Comparison of ENCODE assay signal across 21 cellular contexts in the genomic region with DNA sequence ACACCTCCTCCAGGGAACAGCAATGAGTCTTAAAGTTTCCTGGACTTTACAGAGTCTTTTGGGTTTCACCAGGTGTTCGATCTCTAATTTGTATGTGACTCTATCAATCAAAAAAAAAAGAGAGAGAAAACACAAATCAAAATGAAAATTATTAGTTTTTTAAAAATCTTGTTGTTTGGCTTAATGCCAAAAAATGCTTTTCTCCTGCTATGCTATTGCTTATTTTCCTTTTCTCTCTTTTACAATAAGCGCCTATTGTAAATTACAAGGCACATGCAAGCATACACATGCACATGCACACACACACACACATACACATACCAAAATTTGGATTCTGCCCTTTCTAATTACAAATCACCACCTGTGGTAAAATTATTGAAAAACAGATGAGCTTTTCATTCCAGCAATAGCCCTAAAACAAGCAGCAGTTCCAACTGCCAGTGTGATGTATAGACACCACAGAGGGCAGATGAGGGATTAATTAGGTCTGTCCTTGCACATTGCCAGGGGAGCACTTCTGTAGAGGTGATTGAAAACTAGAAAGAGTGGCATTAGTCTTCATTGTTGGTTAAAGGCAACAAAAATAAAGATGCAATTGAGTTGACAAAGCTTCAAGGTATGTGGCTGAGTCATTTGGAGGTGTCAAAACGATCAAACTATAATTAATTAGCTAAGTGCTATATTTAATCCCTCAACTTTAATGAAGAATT.
DNase-seq lines count a peak whose midpoint lies in the region; ATAC-seq, FAIRE-seq and TF ChIP-seq lines count a peak whose summit lies in the region.
"Had no signal": no experiment of that assay in that cellular context is flagged by ENCODE, and none has a peak within 500 bp of the region (broad histone marks: within the 10 kb centered on the region; RNA-seq: fewer than 3 reads in every experiment).

No MANE protein-coding gene starts in this region.

- TF ChIP-seq EP300 in HepG2 (IDR thresholded peaks at IDR 0.05; ENCODE audit: low read depth in 2 of 2, low read length in 2 of 2) (no peak), HepG2 (CRISPR knock-in tag; IDR thresholded peaks at IDR 0.05; ENCODE audit: borderline replicate concordance) (no peak)

- no peak overlapping the region for H3K27ac ChIP-seq in HepG2 (ENCODE audit: extremely low read length, insufficient read depth, low read length)
- no peak overlapping the region for H3K27ac ChIP-seq in right lobe of liver

- POLR2A ChIA-PET in HepG2 (lab: Yijun Ruan, JAX): no interaction called here

- DNase-seq in HepG2 (ENCODE audit: low spot score): no peak
- no peak for DNase-seq in right lobe of liver
- peak; percentile 0 for DNase-seq in adipocyte (ENCODE audit: low read depth)
- peak; percentile 16 for DNase-seq in epithelial cell of esophagus (ENCODE audit: low read depth)
- DNase-seq in NK-92 (lab: John Stamatoyannopoulos, UW; ENCODE audit: unreplicated experiment): no peak
- no peak for DNase-seq in midbrain (lab: John Stamatoyannopoulos, UW)
- DNase-seq: ACHN; BE2C; C1 segment of cervical spinal cord; CD4-positive, CD25-positive, alpha-beta regulatory T cell; CD8-positive, alpha-beta memory T cell; COR-L47; DMS 273 treated with DMSO at 0.1 percent for 48 hours; DMS53; DND-41; EL; H9 had no signal

- TF ChIP-seq RAD21 in HepG2 (CRISPR knock-in tag; IDR thresholded peaks at IDR 0.05): no peak

- H3K9me3 ChIP-seq in HepG2 (ENCODE audit: low read length) (no peaks in the 10 kb centered on the region), right lobe of liver (no peaks in the 10 kb centered on the region), adipocyte (ENCODE audit: control insufficient read depth, low read length) (no peaks in the 10 kb centered on the region)
- H3K9me3 ChIP-seq: BE2C had no signal

- BruUV-seq in HepG2 (replicated peaks; lab: Mats Ljungman, UMichigan): no TSS peak

- H4K20me1 ChIP-seq in HepG2 (ENCODE audit: insufficient read depth, low read length): no peaks in the 10 kb centered on the region; the same call in 1 of the 2 replicates

- ATAC-seq in HepG2 (no peak), right lobe of liver (no peak), HG03521 (IDR thresholded peaks at IDR 0.05; ENCODE audit: unreplicated experiment) (no peak)

- H3K4me2 ChIP-seq in HepG2 (ENCODE audit: low read depth, low read length): no peak overlapping the region

- no peak overlapping the region for H3K9ac ChIP-seq in HepG2 (ENCODE audit: insufficient read depth, low read depth, low read length)
- H3K9ac ChIP-seq in adipocyte (ENCODE audit: low read length): no peak overlapping the region

- TF ChIP-seq POLR2A in HepG2 (IDR thresholded peaks at IDR 0.05; ENCODE audit: insufficient read depth in 1 of 2, low read depth in 2 of 2, low read length in 2 of 2) (no peak), right lobe of liver (IDR thresholded peaks at IDR 0.05) (no peak)

- H3K79me2 ChIP-seq in HepG2 (ENCODE audit: insufficient read depth, low read length): no peaks in the 10 kb centered on the region

- no peak for FAIRE-seq in HepG2 (lab: Jason Lieb, UNC)
- FAIRE-seq: A204.1, GM12891, H1 had no signal

- H3K4me3 ChIP-seq in HepG2 (replicated peaks in 1 of 3; ENCODE audit: insufficient read depth in 1 of 3, low read depth in 2 of 3, low read length in 3 of 3) (no peak overlapping the region), right lobe of liver (no peak overlapping the region), adipocyte (ENCODE audit: low read length) (no peak overlapping the region), epithelial cell of esophagus (ENCODE audit: low read length) (no peak overlapping the region)

- intact Hi-C loops in HepG2 (cut with micrococcal nuclease; ENCODE audit: unreplicated experiment) (no loop called here), right lobe of liver (cut with DNase I) (no loop called here)

- CTCF ChIA-PET in HepG2 (lab: Yijun Ruan, JAX; ENCODE audit: low intra/inter-chr PET ratio, low total read pairs): no interaction called here

- in situ Hi-C loops in HepG2 (cut with HindIII; ENCODE audit: extremely low pct_ligation_motif_present, low pct_unique_long_range_greater_than_20kb): no loop called here

- H3K36me3 ChIP-seq in HepG2 (replicated peaks in 1 of 2; ENCODE audit: control insufficient read depth in 1 of 2, insufficient read depth in 2 of 2, low read length in 2 of 2): no peaks in the 10 kb centered on the region
- no peaks in the 10 kb centered on the region for H3K36me3 ChIP-seq in right lobe of liver
- H3K36me3 ChIP-seq in adipocyte (ENCODE audit: control insufficient read depth, insufficient read depth, low read length, severe bottlenecking): no peaks in the 10 kb centered on the region
- H3K36me3 ChIP-seq: BE2C had no signal

- H2AFZ ChIP-seq in HepG2 (ENCODE audit: low read length): no peak overlapping the region

- WGBS in HepG2 (ENCODE audit: low lambda C conversion rate): 3% methylated on average over 3 of the region's 3 CpGs
- WGBS in right lobe of liver (ENCODE audit: insufficient coverage, low coverage, low lambda C conversion rate, missing lambda C conversion rate): 48% methylated on average over 3 of the region's 3 CpGs

- TF ChIP-seq CTCF in HepG2 (CRISPR knock-in tag; IDR thresholded peaks at IDR 0.05): no peak
- TF ChIP-seq CTCF in right lobe of liver (IDR thresholded peaks at IDR 0.05): no peak
- TF ChIP-seq CTCF in epithelial cell of esophagus (IDR thresholded peaks at IDR 0.05; ENCODE audit: insufficient read depth, low read depth, low read length, missing control alignments): no peak

- H3K4me1 ChIP-seq in HepG2 (ENCODE audit: insufficient read depth, low read length): no peaks in the 10 kb centered on the region
- peaks cover 0 to 2% (median 0%) of the 10 kb centered on the region in 4 donors for H3K4me1 ChIP-seq in right lobe of liver
- H3K4me1 ChIP-seq in adipocyte (ENCODE audit: control insufficient read depth, insufficient read depth, low read length): no peaks in the 10 kb centered on the region
- H3K4me1 ChIP-seq: BE2C had no signal

- H3K27me3 ChIP-seq in HepG2 (ENCODE audit: control insufficient read depth in 1 of 2, insufficient read depth in 2 of 2, low read length in 2 of 2) (no peaks in the 10 kb centered on the region), right lobe of liver (no peaks in the 10 kb centered on the region), adipocyte (replicated peaks; ENCODE audit: control insufficient read depth, insufficient read depth, low read length) (no peaks in the 10 kb centered on the region)
- H3K27me3 ChIP-seq: BE2C had no signal

TF ChIP-seq in HepG2, 621 proteins besides CTCF, POLR2A, EP300 and RAD21:
- TF ChIP-seq, protein P1, sequence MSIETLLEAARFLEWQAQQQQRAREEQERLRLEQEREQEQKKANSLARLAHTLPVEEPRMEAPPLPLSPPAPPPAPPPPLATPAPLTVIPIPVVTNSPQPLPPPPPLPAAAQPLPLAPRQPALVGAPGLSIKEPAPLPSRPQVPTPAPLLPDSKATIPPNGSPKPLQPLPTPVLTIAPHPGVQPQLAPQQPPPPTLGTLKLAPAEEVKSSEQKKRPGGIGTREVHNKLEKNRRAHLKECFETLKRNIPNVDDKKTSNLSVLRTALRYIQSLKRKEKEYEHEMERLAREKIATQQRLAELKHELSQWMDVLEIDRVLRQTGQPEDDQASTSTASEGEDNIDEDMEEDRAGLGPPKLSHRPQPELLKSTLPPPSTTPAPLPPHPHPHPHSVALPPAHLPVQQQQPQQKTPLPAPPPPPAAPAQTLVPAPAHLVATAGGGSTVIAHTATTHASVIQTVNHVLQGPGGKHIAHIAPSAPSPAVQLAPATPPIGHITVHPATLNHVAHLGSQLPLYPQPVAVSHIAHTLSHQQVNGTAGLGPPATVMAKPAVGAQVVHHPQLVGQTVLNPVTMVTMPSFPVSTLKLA (IDR thresholded peaks at IDR 0.05): peak; percentile 34; the same call in 1 of the 2 replicates
- TF ChIP-seq LCORL (IDR thresholded peaks at IDR 0.05) (peak; percentile 59; the same call in 1 of the 2 replicates), LCORL (CRISPR knock-in tag; IDR thresholded peaks at IDR 0.05) (no peak), FOXA1 (IDR thresholded peaks at IDR 0.05) (no peak), FOXA1 (CRISPR knock-in tag; IDR thresholded peaks at IDR 0.05) (no peak)

Comparison
In these comparisons a context has a peak if more than half of its experiments do, and no peak if none do; other contexts are left out.
1. DNase-seq: peak in adipocyte (single experiment) and epithelial cell of esophagus (single experiment); none in HepG2 (single experiment), right lobe of liver (0 of 3), NK-92 (single experiment) and midbrain (single experiment).